Comparison of ENCODE assay signal across 20 cellular contexts in genomic region chr11:22197139-22197893, GRCh38. TPM values are rescaled to one million over a fixed set of nuclear protein-coding genes. Genes with fewer than 3 reads are reported as not detected.
"Had no signal": no experiment of that assay in that cellular context is flagged by ENCODE, and none has a peak within 500 bp of the region (broad histone marks: within the 10 kb centered on the region; RNA-seq: fewer than 3 reads in every experiment).

No MANE protein-coding gene starts in this region.

- H3K4me3 ChIP-seq: body of pancreas, neural progenitor cell, tibial artery had no signal

- DNase-seq: activated CD4-positive, alpha-beta T cell treated with anti-CD3 and anti-CD28 coated beads for 1 hour; activated CD4-positive, alpha-beta T cell treated with anti-CD3 and anti-CD28 coated beads, Interleukin-2, amount 50 U/mL, for 1 hour; activated CD8-positive, alpha-beta T cell treated with anti-CD3 and anti-CD28 coated beads, Interleukin-2, amount 10 ng/mL, durations not matched to agents 7 days and 5 days; activated gamma-delta T cell; activated naive CD4-positive, alpha-beta T cell treated with anti-CD3 and anti-CD28 coated beads, Interleukin-2, amount 50 U/mL, for 16 hours; body of pancreas; caudate nucleus; effector CD4-positive, alpha-beta T cell; head of caudate nucleus; kidney; mammary epithelial cell; naive thymus-derived CD8-positive, alpha-beta T cell; posterior cingulate gyrus; stimulated activated CD4-positive, alpha-beta T cell treated with anti-CD3 and anti-CD28 coated beads, Interleukin-1b, Interleukin-23, amount 100 ng/mL, for 48 hours; T-cell; tibial artery; WERI-Rb-1 had no signal

- H3K27ac ChIP-seq: body of pancreas, neural progenitor cell, tibial artery, WERI-Rb-1 had no signal

- H3K9me3 ChIP-seq: body of pancreas, tibial artery had no signal

- H3K36me3 ChIP-seq: neural progenitor cell, tibial artery, WERI-Rb-1 had no signal

- ATAC-seq: activated CD8-positive, alpha-beta T cell treated with anti-CD3 and anti-CD28 coated beads, Interleukin-2, amount 10 ng/mL, durations not matched to agents 7 days and 5 days; body of pancreas; left lobe of liver; naive thymus-derived CD8-positive, alpha-beta T cell; T-cell had no signal

- H3K27me3 ChIP-seq: body of pancreas, neural progenitor cell, tibial artery had no signal

RNA-seq across cellular contexts. Expression of gene ANO5, which starts 4.4 kb away (rescaled TPM):
- total RNA-seq: activated T-helper 1 cell treated with anti-CD3 and anti-CD28 coated beads, Interleukin-12 subunit alpha, Interleukin-12 subunit beta, Interleukin-2, Interleukin-4 antibody, amounts not matched to agents 30 ng/mL and 10 ng/mL and 1 ng/mL, durations not matched to agents 14 hours and 24 hours and 36 hours had no signal
- polyA plus RNA-seq: mammary epithelial cell had no signal
